ENCODE assay signal across 2 cellular contexts in genomic region chr13:30974350-30974749, GRCh38.
TF ChIP-seq lines count a peak whose summit lies in the region.

No MANE protein-coding gene starts in this region.

TF ChIP-seq in SK-N-SH, 30 proteins besides CTCF, POLR2A, EP300 and RAD21 (continued from another document):
- TF ChIP-seq MEF2A (IDR thresholded peaks at IDR 0.05; ENCODE audit: borderline replicate concordance, low read depth) (no peak), TEAD4 (IDR thresholded peaks at IDR 0.05; ENCODE audit: borderline replicate concordance, insufficient read depth) (no peak), JUND (IDR thresholded peaks at IDR 0.05) (no peak)

TF ChIP-seq in SK-N-SH treated with all-trans-retinoic acid at 6 μM for 48 hours, 23 proteins besides CTCF, POLR2A, EP300 and RAD21 (continued from another document):
- TF ChIP-seq TSHZ2 (CRISPR knock-in tag; IDR thresholded peaks at IDR 0.05): no peak
- TF ChIP-seq ZNF565 (CRISPR knock-in tag; conservative IDR thresholded peaks at IDR 0.05; ENCODE audit: low read depth): no peak
- no peak for TF ChIP-seq SNAI2 (CRISPR knock-in tag; IDR thresholded peaks at IDR 0.05)
- no peak for TF ChIP-seq CSRNP3 (CRISPR knock-in tag; IDR thresholded peaks at IDR 0.05)
- no peak for TF ChIP-seq PPARA (CRISPR knock-in tag; IDR thresholded peaks at IDR 0.05; ENCODE audit: borderline replicate concordance)
- TF ChIP-seq RARB (CRISPR knock-in tag; IDR thresholded peaks at IDR 0.05): no peak
- TF ChIP-seq BACH2 (CRISPR knock-in tag; IDR thresholded peaks at IDR 0.05; ENCODE audit: borderline replicate concordance): no peak
- no peak for TF ChIP-seq ESRRG (CRISPR knock-in tag; IDR thresholded peaks at IDR 0.05)
- TF ChIP-seq ZFP30 (CRISPR knock-in tag; IDR thresholded peaks at IDR 0.05): no peak
- no peak for TF ChIP-seq POU6F1 (CRISPR knock-in tag; IDR thresholded peaks at IDR 0.05; ENCODE audit: borderline replicate concordance, low read depth)
